Comparison of ENCODE assay signal across 8 cellular contexts in the genomic region with DNA sequence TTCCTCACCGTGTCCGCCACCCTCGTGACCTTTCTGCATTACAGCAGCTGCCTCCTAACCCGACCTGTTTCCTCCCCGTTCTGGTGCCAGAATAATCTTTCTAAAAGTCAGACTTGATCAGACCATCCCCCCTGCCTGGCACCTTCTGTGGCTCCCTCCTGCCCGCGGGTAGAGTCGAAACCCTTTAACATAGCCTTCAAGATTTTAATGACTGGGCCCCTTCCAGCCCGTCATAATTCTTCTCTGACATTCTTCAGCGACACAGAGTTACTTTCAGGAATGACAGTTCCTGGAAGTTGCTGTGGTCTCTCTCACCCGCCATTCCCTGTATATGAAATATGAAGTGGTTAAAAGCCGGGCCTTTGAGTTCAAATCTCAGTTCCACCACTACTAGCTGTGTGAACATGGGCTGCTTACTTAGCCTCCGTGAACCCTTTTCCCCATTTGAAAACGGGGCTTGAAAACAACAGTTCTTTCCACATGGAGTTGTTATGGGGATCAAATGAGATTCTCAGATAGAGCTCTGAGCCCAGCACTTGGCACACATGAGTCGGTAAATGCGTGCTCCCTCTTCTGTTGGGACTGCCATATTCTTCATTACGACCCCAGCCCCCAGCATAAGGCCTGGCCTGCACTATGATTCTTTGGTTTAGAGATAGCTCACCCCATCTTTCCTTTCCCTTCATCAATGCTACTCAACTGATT. TPM values are rescaled to one million over a fixed set of nuclear protein-coding genes. Genes with fewer than 3 reads are reported as not detected.
DNase-seq lines count a peak whose midpoint lies in the region; ATAC-seq lines count a peak whose summit lies in the region.

No MANE protein-coding gene starts in this region.

- DNase-seq in Right ventricle myocardium superior, result no peak
- no peak for DNase-seq in left ventricle myocardium superior
- peak; percentile 37 for DNase-seq in SK-MEL-5 (ENCODE audit: low read depth, low spot score)
- DNase-seq in effector memory CD4-positive, alpha-beta T cell, result no peak
- no peak for DNase-seq in NCI-H1048 (lab: John Stamatoyannopoulos, UW)
- no peak for DNase-seq in SHP77 treated with DMSO at 0.1 percent for 48 hours (lab: John Stamatoyannopoulos, UW)

- H3K4me1 ChIP-seq in effector memory CD4-positive, alpha-beta T cell (ENCODE audit: control insufficient read depth, insufficient read depth, low read length, poor library complexity, severe bottlenecking), result peaks cover 10% of the 10 kb centered on the region
- peaks cover 0 to 14% of the 10 kb centered on the region in 2 donors for H3K4me1 ChIP-seq in muscle layer of duodenum (ENCODE audit: control insufficient read depth in 1 of 2, insufficient read depth in 2 of 2, low read length in 2 of 2)

- intact Hi-C loops in Right ventricle myocardium superior (cut with DNase I) (loop anchor here (5.0 kb wide), 1 partner anchor 200 kb away; the partner anchor contains the start of gene TBC1D2), left ventricle myocardium superior (cut with micrococcal nuclease) (no loop called here)

- H3K27me3 ChIP-seq in effector memory CD4-positive, alpha-beta T cell (replicated peaks; ENCODE audit: control insufficient read depth, insufficient read depth, low read length, poor library complexity, severe bottlenecking), result no peaks in the 10 kb centered on the region
- no peaks in the 10 kb centered on the region for H3K27me3 ChIP-seq in muscle layer of duodenum (ENCODE audit: low read depth, low read length)

- H3K36me3 ChIP-seq in effector memory CD4-positive, alpha-beta T cell (ENCODE audit: control insufficient read depth, insufficient read depth, low read length), result peaks cover 5% of the 10 kb centered on the region
- H3K36me3 ChIP-seq in muscle layer of duodenum (ENCODE audit: control insufficient read depth in 1 of 2, insufficient read depth in 2 of 2, low read length in 2 of 2), result peaks cover 5% of the 10 kb centered on the region in 2 donors

- in situ Hi-C loops in SK-MEL-5 (cut with HindIII; ENCODE audit: low pct_unique_long_range_greater_than_20kb, low sequenced_read_pairs), result no loop called here

- peak overlapping the region; percentile 77 for H3K4me3 ChIP-seq in effector memory CD4-positive, alpha-beta T cell (ENCODE audit: insufficient read depth, low read depth, low read length, poor library complexity, severe bottlenecking)
- H3K4me3 ChIP-seq in muscle layer of duodenum (ENCODE audit: low read depth in 1 of 2, low read length in 2 of 2), result peak overlapping the region; percentile 57 to 92

- peak; percentile 0 for ATAC-seq in Right ventricle myocardium superior (ENCODE audit: poor library complexity)
- ATAC-seq in left ventricle myocardium superior, result no peak
- no peak for ATAC-seq in HG03342 (IDR thresholded peaks at IDR 0.05; ENCODE audit: unreplicated experiment)

- peak overlapping the region; percentile 83 for H3K27ac ChIP-seq in effector memory CD4-positive, alpha-beta T cell (ENCODE audit: insufficient read depth, low read length, poor library complexity, severe bottlenecking)
- H3K27ac ChIP-seq in muscle layer of duodenum (ENCODE audit: low read length), result peak overlapping the region; percentile 96

- H3K9me3 ChIP-seq in effector memory CD4-positive, alpha-beta T cell (ENCODE audit: control insufficient read depth, low read length), result no peaks in the 10 kb centered on the region
- H3K9me3 ChIP-seq in muscle layer of duodenum (ENCODE audit: control insufficient read depth in 1 of 2, low read length in 2 of 2), result no peaks in the 10 kb centered on the region

RNA-seq across cellular contexts. Expression of gene NANS, which starts 0.7 kb away (rescaled TPM):
- 33.4 TPM for total RNA-seq in Right ventricle myocardium superior
- 35.9 TPM for total RNA-seq in left ventricle myocardium superior
- 146 and 180 TPM in 2 replicates for total RNA-seq in SK-MEL-5 (2014; rRNA removed; shearing (Covaris generic))
- 74.2 and 89.5 TPM in 2 replicates for polyA plus RNA-seq in SK-MEL-5 (2015; cell fraction: cytosol; rRNA removed)
- polyA plus RNA-seq in SK-MEL-5 (2015; cell fraction: nucleus; rRNA removed), result 23.9 and 25.9 TPM in 2 replicates
